ENCODE assay signal across 1 cellular context in the genomic region with DNA sequence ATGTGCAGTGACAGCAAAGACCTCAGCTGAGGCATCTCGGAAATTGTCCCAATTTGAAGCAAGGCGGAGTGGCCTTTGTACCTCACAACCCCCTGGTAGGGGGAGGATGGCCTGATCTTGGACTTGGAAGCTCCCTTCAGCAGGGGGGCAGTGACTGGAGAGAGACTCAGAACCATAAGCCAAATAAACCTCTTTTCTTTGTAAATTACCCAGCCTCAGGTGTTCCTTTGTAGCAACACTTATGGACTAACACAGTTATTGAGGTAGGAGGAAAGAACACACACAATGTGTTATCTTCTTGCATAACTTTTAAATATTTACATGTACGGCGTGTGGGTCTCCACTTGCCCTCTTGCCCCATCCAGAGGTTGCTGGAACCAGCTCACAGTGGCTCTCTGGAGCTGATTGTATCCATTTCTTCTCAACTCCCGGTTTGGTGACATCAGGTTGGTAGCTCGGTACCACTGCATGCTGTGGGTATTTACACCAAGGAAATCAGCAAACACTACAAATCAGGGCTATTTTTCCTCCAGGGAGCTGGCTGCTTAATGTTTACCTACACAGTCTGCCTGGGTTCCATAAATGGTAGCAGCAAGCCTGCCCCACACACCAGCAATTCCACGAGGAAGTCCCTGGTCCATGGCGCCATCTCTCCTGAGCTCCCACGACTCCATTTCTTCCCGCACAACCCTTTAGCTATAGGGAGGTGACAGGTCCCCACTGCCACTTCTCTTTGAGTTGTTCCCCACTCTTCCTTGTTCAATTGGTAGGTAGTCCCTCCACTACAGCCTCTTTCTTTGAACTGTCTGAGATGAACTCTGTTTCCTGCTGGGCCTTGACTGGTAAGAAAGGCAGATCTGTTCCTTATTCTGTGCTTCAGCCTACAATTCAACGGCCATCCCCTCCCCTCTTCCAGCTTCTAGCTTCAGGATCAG.
TF ChIP-seq lines count a peak whose summit lies in the region.

No MANE protein-coding gene starts in this region.

TF ChIP-seq in HepG2, 621 proteins besides CTCF, POLR2A, EP300 and RAD21 (continued from another document and continues in another):
- TF ChIP-seq ZFP91 (CRISPR knock-in tag; IDR thresholded peaks at IDR 0.05; ENCODE audit: borderline replicate concordance) (no peak), SNRNP70 (IDR thresholded peaks at IDR 0.05; ENCODE audit: low read depth, low read length) (no peak), ATM (IDR thresholded peaks at IDR 0.05; ENCODE audit: borderline replicate concordance) (no peak), ZNF550 (CRISPR knock-in tag; IDR thresholded peaks at IDR 0.05; ENCODE audit: borderline replicate concordance) (no peak), TSC22D2 (CRISPR knock-in tag; IDR thresholded peaks at IDR 0.05; ENCODE audit: borderline replicate concordance) (peak; percentile 79; the same call in 1 of the 2 replicates), SNAI1 (CRISPR knock-in tag; IDR thresholded peaks at IDR 0.05; ENCODE audit: borderline replicate concordance) (no peak), MED8 (CRISPR knock-in tag; IDR thresholded peaks at IDR 0.05; ENCODE audit: insufficient replicate concordance) (no peak), HNRNPH1 (optimal IDR thresholded peaks at IDR 0.05; ENCODE audit: low read depth, low read length) (no peak), KAT2B (IDR thresholded peaks at IDR 0.05; ENCODE audit: borderline replicate concordance, low read depth, low read length) (no peak), ZNF225 (CRISPR knock-in tag; IDR thresholded peaks at IDR 0.05) (no peak), ZNF441 (CRISPR knock-in tag; IDR thresholded peaks at IDR 0.05; ENCODE audit: borderline replicate concordance) (no peak), ATF1 (CRISPR knock-in tag; IDR thresholded peaks at IDR 0.05) (no peak), RFXANK (CRISPR knock-in tag; IDR thresholded peaks at IDR 0.05) (no peak), TP53 (CRISPR knock-in tag; conservative IDR thresholded peaks at IDR 0.05) (no peak), PAWR (CRISPR knock-in tag; IDR thresholded peaks at IDR 0.05; ENCODE audit: borderline replicate concordance) (no peak), ZNF558 (CRISPR knock-in tag; IDR thresholded peaks at IDR 0.05; ENCODE audit: borderline replicate concordance) (no peak), ZNF605 (CRISPR knock-in tag; IDR thresholded peaks at IDR 0.05) (no peak), HMG20B (CRISPR knock-in tag; conservative IDR thresholded peaks at IDR 0.05) (no peak), ZBTB42 (CRISPR knock-in tag; IDR thresholded peaks at IDR 0.05) (no peak), TOPORS (CRISPR knock-in tag; IDR thresholded peaks at IDR 0.05) (no peak), LRRFIP1 (CRISPR knock-in tag; conservative IDR thresholded peaks at IDR 0.05) (no peak), TMF1 (CRISPR knock-in tag; IDR thresholded peaks at IDR 0.05; ENCODE audit: low read depth) (no peak), SALL1 (CRISPR knock-in tag; IDR thresholded peaks at IDR 0.05) (peak; percentile 73), FOSL2 (CRISPR knock-in tag; IDR thresholded peaks at IDR 0.05) (peak; percentile 76), ZNF75D (CRISPR knock-in tag; IDR thresholded peaks at IDR 0.05; ENCODE audit: borderline replicate concordance) (no peak), HMG20A (CRISPR knock-in tag; IDR thresholded peaks at IDR 0.05; ENCODE audit: borderline replicate concordance) (peak; percentile 70), ZNF367 (CRISPR knock-in tag; IDR thresholded peaks at IDR 0.05; ENCODE audit: borderline replicate concordance) (no peak), NR1H2 (CRISPR knock-in tag; IDR thresholded peaks at IDR 0.05; ENCODE audit: borderline replicate concordance, low read depth) (no peak), SP2 (CRISPR knock-in tag; IDR thresholded peaks at IDR 0.05) (no peak), NFE2 (CRISPR knock-in tag; IDR thresholded peaks at IDR 0.05) (no peak), ZNF546 (CRISPR knock-in tag; conservative IDR thresholded peaks at IDR 0.05) (no peak), ZNF232 (CRISPR knock-in tag; IDR thresholded peaks at IDR 0.05; ENCODE audit: borderline replicate concordance) (no peak), ZBTB25 (CRISPR knock-in tag; IDR thresholded peaks at IDR 0.05) (peak; percentile 75), ZNF274 (CRISPR knock-in tag; IDR thresholded peaks at IDR 0.05) (no peak), PCBP2 (optimal IDR thresholded peaks at IDR 0.05; ENCODE audit: low read depth, low read length, poor library complexity, severe bottlenecking) (no peak), SIX4 (CRISPR knock-in tag; IDR thresholded peaks at IDR 0.05) (no peak), MAFG (CRISPR knock-in tag; IDR thresholded peaks at IDR 0.05) (no peak), BHLHE40 (IDR thresholded peaks at IDR 0.05; ENCODE audit: low read length) (no peak), ZNF629 (CRISPR knock-in tag; conservative IDR thresholded peaks at IDR 0.05) (no peak), FOXP1 (IDR thresholded peaks at IDR 0.05) (0 out of 2 replicates have a peak, but pooled peaks have one; percentile 13), FOXP1 (CRISPR knock-in tag; IDR thresholded peaks at IDR 0.05) (peak; percentile 86), ZNF530 (CRISPR knock-in tag; IDR thresholded peaks at IDR 0.05; ENCODE audit: low read depth) (no peak), NFYC (CRISPR knock-in tag; IDR thresholded peaks at IDR 0.05) (no peak), SAFB2 (CRISPR knock-in tag; IDR thresholded peaks at IDR 0.05; ENCODE audit: borderline replicate concordance, low read depth) (no peak), ZNF512 (CRISPR knock-in tag; IDR thresholded peaks at IDR 0.05) (no peak), ZNF720 (CRISPR knock-in tag; IDR thresholded peaks at IDR 0.05) (no peak), SSRP1 (CRISPR knock-in tag; IDR thresholded peaks at IDR 0.05) (no peak), CENPT (CRISPR knock-in tag; IDR thresholded peaks at IDR 0.05; ENCODE audit: low read depth) (no peak), ZMYM2 (CRISPR knock-in tag; IDR thresholded peaks at IDR 0.05) (no peak), ZNF235 (CRISPR knock-in tag; IDR thresholded peaks at IDR 0.05; ENCODE audit: borderline replicate concordance) (no peak), ZFP62 (CRISPR knock-in tag; IDR thresholded peaks at IDR 0.05) (no peak), NCOR1 (IDR thresholded peaks at IDR 0.05; ENCODE audit: borderline replicate concordance, low read length) (peak; percentile 69), SALL2 (CRISPR knock-in tag; IDR thresholded peaks at IDR 0.05) (no peak), ZNF879 (CRISPR knock-in tag; IDR thresholded peaks at IDR 0.05) (no peak), RFXAP (CRISPR knock-in tag; IDR thresholded peaks at IDR 0.05; ENCODE audit: borderline replicate concordance) (no peak), KAT7 (CRISPR knock-in tag; IDR thresholded peaks at IDR 0.05; ENCODE audit: borderline replicate concordance) (no peak), ATF6 (CRISPR knock-in tag; conservative IDR thresholded peaks at IDR 0.05) (no peak; the same call in 1 of the 2 replicates)
- TF ChIP-seq, protein P1, sequence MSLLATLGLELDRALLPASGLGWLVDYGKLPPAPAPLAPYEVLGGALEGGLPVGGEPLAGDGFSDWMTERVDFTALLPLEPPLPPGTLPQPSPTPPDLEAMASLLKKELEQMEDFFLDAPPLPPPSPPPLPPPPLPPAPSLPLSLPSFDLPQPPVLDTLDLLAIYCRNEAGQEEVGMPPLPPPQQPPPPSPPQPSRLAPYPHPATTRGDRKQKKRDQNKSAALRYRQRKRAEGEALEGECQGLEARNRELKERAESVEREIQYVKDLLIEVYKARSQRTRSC (CRISPR knock-in tag; IDR thresholded peaks at IDR 0.05; ENCODE audit: low read depth): no peak
- TF ChIP-seq, protein P2, sequence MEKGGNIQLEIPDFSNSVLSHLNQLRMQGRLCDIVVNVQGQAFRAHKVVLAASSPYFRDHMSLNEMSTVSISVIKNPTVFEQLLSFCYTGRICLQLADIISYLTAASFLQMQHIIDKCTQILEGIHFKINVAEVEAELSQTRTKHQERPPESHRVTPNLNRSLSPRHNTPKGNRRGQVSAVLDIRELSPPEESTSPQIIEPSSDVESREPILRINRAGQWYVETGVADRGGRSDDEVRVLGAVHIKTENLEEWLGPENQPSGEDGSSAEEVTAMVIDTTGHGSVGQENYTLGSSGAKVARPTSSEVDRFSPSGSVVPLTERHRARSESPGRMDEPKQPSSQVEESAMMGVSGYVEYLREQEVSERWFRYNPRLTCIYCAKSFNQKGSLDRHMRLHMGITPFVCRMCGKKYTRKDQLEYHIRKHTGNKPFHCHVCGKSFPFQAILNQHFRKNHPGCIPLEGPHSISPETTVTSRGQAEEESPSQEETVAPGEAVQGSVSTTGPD (CRISPR knock-in tag; IDR thresholded peaks at IDR 0.05): no peak
- TF ChIP-seq, protein P3, sequence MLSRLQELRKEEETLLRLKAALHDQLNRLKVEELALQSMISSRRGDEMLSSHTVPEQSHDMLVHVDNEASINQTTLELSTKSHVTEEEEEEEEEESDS (CRISPR knock-in tag; IDR thresholded peaks at IDR 0.05; ENCODE audit: borderline replicate concordance): no peak
- TF ChIP-seq, protein P4, sequence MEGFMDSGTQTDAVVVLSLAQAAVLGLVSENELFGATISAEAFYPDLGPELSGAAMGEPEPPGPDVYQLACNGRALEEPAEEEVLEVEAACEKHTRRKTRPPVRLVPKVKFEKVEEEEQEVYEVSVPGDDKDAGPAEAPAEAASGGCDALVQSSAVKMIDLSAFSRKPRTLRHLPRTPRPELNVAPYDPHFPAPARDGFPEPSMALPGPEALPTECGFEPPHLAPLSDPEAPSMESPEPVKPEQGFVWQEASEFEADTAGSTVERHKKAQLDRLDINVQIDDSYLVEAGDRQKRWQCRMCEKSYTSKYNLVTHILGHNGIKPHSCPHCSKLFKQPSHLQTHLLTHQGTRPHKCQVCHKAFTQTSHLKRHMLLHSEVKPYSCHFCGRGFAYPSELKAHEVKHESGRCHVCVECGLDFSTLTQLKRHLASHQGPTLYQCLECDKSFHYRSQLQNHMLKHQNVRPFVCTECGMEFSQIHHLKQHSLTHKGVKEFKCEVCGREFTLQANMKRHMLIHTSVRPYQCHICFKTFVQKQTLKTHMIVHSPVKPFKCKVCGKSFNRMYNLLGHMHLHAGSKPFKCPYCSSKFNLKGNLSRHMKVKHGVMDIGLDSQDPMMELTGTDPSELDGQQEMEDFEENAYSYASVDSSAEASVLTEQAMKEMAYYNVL (CRISPR knock-in tag; IDR thresholded peaks at IDR 0.05; ENCODE audit: borderline replicate concordance): no peak
